Comparison of ENCODE assay signal across 16 cellular contexts in the genomic region with DNA sequence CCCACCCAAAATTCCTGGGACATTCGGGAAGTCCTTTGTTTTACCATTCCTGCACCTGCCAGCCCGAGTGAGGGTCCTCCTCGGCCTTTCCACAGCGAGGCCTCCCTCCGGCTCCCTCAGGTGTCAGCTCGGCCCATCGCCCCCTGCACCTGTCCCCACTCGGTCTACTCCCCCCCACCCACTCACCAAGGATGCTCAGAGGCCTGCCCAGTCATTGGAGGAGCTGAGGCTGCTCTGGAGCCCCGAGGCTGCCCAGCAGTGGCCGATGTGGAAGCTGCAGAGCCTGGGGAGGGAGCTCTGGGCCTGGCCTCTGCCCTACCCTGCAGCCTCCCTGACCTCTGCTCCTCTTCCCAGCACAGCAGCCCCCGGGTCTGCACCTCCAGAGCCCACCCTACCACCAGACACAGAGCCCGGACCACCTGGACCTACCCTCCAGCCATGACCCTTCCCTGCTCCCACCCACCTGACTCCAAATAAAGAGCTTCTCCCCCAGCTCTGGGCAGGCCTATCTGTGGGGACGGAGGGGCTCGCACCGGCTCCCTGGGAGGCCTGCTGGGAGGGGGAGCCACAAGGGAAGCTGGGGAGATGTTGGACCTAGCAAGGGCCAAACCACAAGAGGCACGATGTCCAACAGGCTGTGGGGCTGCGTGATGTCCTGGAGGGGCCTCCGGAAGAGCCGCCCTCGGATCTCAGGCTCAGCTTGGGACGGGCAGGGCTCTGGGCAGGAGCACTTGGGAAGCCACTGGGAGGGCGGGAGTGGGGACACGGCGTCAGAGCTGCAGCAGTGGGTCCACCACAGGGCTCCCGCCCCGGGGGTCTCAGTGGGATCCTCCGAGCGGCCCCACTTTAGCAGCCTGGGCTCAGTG. TPM values are rescaled to one million over a fixed set of nuclear protein-coding genes. Genes with fewer than 3 reads are reported as not detected.
"Had no signal": no experiment of that assay in that cellular context is flagged by ENCODE, and none has a peak within 500 bp of the region (broad histone marks: within the 10 kb centered on the region; RNA-seq: fewer than 3 reads in every experiment).

No MANE protein-coding gene starts in this region.

RNA-seq across cellular contexts. Expression of a gene that starts 3.8 kb away (rescaled TPM):
- total RNA-seq: activated CD4-positive, alpha-beta memory T cell treated with anti-CD3 and anti-CD28 coated beads, Interleukin-2, amount 10 ng/mL, durations not matched to agents 7 days and 5 days; activated CD4-positive, alpha-beta T cell treated with anti-CD3 and anti-CD28 coated beads for 36 hours; activated CD4-positive, alpha-beta T cell treated with anti-CD3 and anti-CD28 coated beads, Interleukin-2, amount 10 ng/mL, durations not matched to agents 7 days and 5 days; activated CD8-positive, alpha-beta memory T cell treated with anti-CD3 and anti-CD28 coated beads, Interleukin-2, amount 10 ng/mL, durations not matched to agents 7 days and 5 days; activated CD8-positive, alpha-beta T cell treated with anti-CD3 and anti-CD28 coated beads, Interleukin-2, amount 10 ng/mL, durations not matched to agents 7 days and 5 days; activated naive CD8-positive, alpha-beta T cell treated with anti-CD3 and anti-CD28 coated beads, Interleukin-2, amount 10 ng/mL, durations not matched to agents 7 days and 5 days; activated T-helper 2 cell treated with anti-CD3 and anti-CD28 coated beads, Interferon-gamma antibody, Interleukin-2, Interleukin-4, amounts not matched to agents 10 μg/mL and 5 μg/mL and 100 μg/mL, durations not matched to agents 14 hours and 24 hours and 36 hours; ascending aorta; bronchial epithelial cell; cardiac muscle cell; T-cell; T-helper 1 cell treated with Interleukin-12 subunit alpha and Interleukin-12 subunit beta and Interleukin-4 antibody, amounts not matched to agents 30 ng/mL and 1 ng/mL, for 36 hours; T-helper 17 cell; T-helper 2 cell treated with Interferon-gamma antibody and Interleukin-4, amounts not matched to agents 100 ng/mL and 5 ng/mL, for 36 hours; WTC11 had no signal
- polyA plus RNA-seq: adipose tissue, cardiac muscle cell had no signal

RNA-seq across cellular contexts. Expression of a gene that starts 11.8 kb away (rescaled TPM):
- total RNA-seq: activated CD4-positive, alpha-beta memory T cell treated with anti-CD3 and anti-CD28 coated beads, Interleukin-2, amount 10 ng/mL, durations not matched to agents 7 days and 5 days; activated CD4-positive, alpha-beta T cell treated with anti-CD3 and anti-CD28 coated beads for 36 hours; activated CD4-positive, alpha-beta T cell treated with anti-CD3 and anti-CD28 coated beads, Interleukin-2, amount 10 ng/mL, durations not matched to agents 7 days and 5 days; activated CD8-positive, alpha-beta memory T cell treated with anti-CD3 and anti-CD28 coated beads, Interleukin-2, amount 10 ng/mL, durations not matched to agents 7 days and 5 days; activated CD8-positive, alpha-beta T cell treated with anti-CD3 and anti-CD28 coated beads, Interleukin-2, amount 10 ng/mL, durations not matched to agents 7 days and 5 days; activated naive CD8-positive, alpha-beta T cell treated with anti-CD3 and anti-CD28 coated beads, Interleukin-2, amount 10 ng/mL, durations not matched to agents 7 days and 5 days; activated T-helper 2 cell treated with anti-CD3 and anti-CD28 coated beads, Interferon-gamma antibody, Interleukin-2, Interleukin-4, amounts not matched to agents 10 μg/mL and 5 μg/mL and 100 μg/mL, durations not matched to agents 14 hours and 24 hours and 36 hours; ascending aorta; bronchial epithelial cell; cardiac muscle cell; T-cell; T-helper 1 cell treated with Interleukin-12 subunit alpha and Interleukin-12 subunit beta and Interleukin-4 antibody, amounts not matched to agents 30 ng/mL and 1 ng/mL, for 36 hours; T-helper 17 cell; T-helper 2 cell treated with Interferon-gamma antibody and Interleukin-4, amounts not matched to agents 100 ng/mL and 5 ng/mL, for 36 hours; WTC11 had no signal
- polyA plus RNA-seq: adipose tissue, cardiac muscle cell had no signal

RNA-seq across cellular contexts. Expression of a gene that starts 28.5 kb away (rescaled TPM):
- total RNA-seq: activated CD4-positive, alpha-beta memory T cell treated with anti-CD3 and anti-CD28 coated beads, Interleukin-2, amount 10 ng/mL, durations not matched to agents 7 days and 5 days; activated CD4-positive, alpha-beta T cell treated with anti-CD3 and anti-CD28 coated beads for 36 hours; activated CD4-positive, alpha-beta T cell treated with anti-CD3 and anti-CD28 coated beads, Interleukin-2, amount 10 ng/mL, durations not matched to agents 7 days and 5 days; activated CD8-positive, alpha-beta memory T cell treated with anti-CD3 and anti-CD28 coated beads, Interleukin-2, amount 10 ng/mL, durations not matched to agents 7 days and 5 days; activated CD8-positive, alpha-beta T cell treated with anti-CD3 and anti-CD28 coated beads, Interleukin-2, amount 10 ng/mL, durations not matched to agents 7 days and 5 days; activated naive CD8-positive, alpha-beta T cell treated with anti-CD3 and anti-CD28 coated beads, Interleukin-2, amount 10 ng/mL, durations not matched to agents 7 days and 5 days; activated T-helper 2 cell treated with anti-CD3 and anti-CD28 coated beads, Interferon-gamma antibody, Interleukin-2, Interleukin-4, amounts not matched to agents 10 μg/mL and 5 μg/mL and 100 μg/mL, durations not matched to agents 14 hours and 24 hours and 36 hours; ascending aorta; bronchial epithelial cell; cardiac muscle cell; T-cell; T-helper 1 cell treated with Interleukin-12 subunit alpha and Interleukin-12 subunit beta and Interleukin-4 antibody, amounts not matched to agents 30 ng/mL and 1 ng/mL, for 36 hours; T-helper 17 cell; T-helper 2 cell treated with Interferon-gamma antibody and Interleukin-4, amounts not matched to agents 100 ng/mL and 5 ng/mL, for 36 hours; WTC11 had no signal
- polyA plus RNA-seq: adipose tissue had no signal
